ENCODE assay signal across 9 cellular contexts in genomic region chr4:102342404-102343074, GRCh38. TPM values are rescaled to one million over a fixed set of nuclear protein-coding genes. Genes with fewer than 3 reads are reported as not detected.
A peak's percentile ranks its signal among the peaks of the same experiment; 100 is the strongest.
DNase-seq lines count a peak whose midpoint lies in the region; ATAC-seq and TF ChIP-seq lines count a peak whose summit lies in the region.
"Had no signal": no experiment of that assay in that cellular context is flagged by ENCODE, and none has a peak within 500 bp of the region (broad histone marks: within the 10 kb centered on the region; RNA-seq: fewer than 3 reads in every experiment).

No MANE protein-coding gene starts in this region.

- intact Hi-C loops in Caco-2 (cut with micrococcal nuclease; ENCODE audit: unreplicated experiment) = loop anchor here (10.0 kb wide), 4 partner anchors 162 to 752 kb away; partner anchors contain the start of genes BDH2, NFKB1 and SLC9B1
- intact Hi-C loops in activated CD8-positive, alpha-beta T cell treated with anti-CD3 and anti-CD28 coated beads for 36 hours (cut with micrococcal nuclease) = loop anchor here (10.0 kb wide), 2 partner anchors 282 to 732 kb away; partner anchors contain the start of gene SLC9B2

- BruUV-seq in Caco-2 (replicated peaks; lab: Mats Ljungman, UMichigan) = no TSS peak

- POLR2A ChIA-PET in Caco-2 (lab: Charles Lee) = no interaction called here
- POLR2A ChIA-PET in activated CD8-positive, alpha-beta T cell treated with anti-CD3 and anti-CD28 coated beads for 36 hours (lab: Charles Lee) = interaction anchor here (2.0 kb wide), 1 partner anchor 20 kb away, joined by 5 read pairs; no protein-coding TSS in a partner anchor

- CTCF ChIA-PET in Caco-2 (lab: Charles Lee) = no interaction called here
- CTCF ChIA-PET in activated CD8-positive, alpha-beta T cell treated with anti-CD3 and anti-CD28 coated beads for 36 hours (lab: Charles Lee) = no interaction called here

- no peak for ATAC-seq in activated CD8-positive, alpha-beta T cell treated with anti-CD3 and anti-CD28 coated beads for 36 hours
- no peak for ATAC-seq in lung (ENCODE audit: insufficient read depth, low FRiP score)
- ATAC-seq in GM21447 (IDR thresholded peaks at IDR 0.05; ENCODE audit: unreplicated experiment) = no peak

- no peaks in the 10 kb centered on the region for H3K9me3 ChIP-seq in Caco-2
- H3K9me3 ChIP-seq in lung (ENCODE audit: control insufficient read depth in 2 of 2, insufficient read depth in 1 of 2, low read length in 1 of 2) = no peaks in the 10 kb centered on the region

- H3K4me3 Mint-ChIP-seq in Caco-2 (ENCODE audit: unreplicated experiment) = peak overlapping the region; percentile 47
- H3K4me3 Mint-ChIP-seq in activated CD8-positive, alpha-beta T cell treated with anti-CD3 and anti-CD28 coated beads for 36 hours = peak overlapping the region; percentile 81

- H3K27me3 ChIP-seq in Caco-2 (replicated peaks; ENCODE audit: control insufficient read depth, insufficient read depth, low read length) (no peaks in the 10 kb centered on the region), lung (ENCODE audit: control insufficient read depth, insufficient read depth) (no peaks in the 10 kb centered on the region)

- no peak overlapping the region for H3K4me3 ChIP-seq in Caco-2 (ENCODE audit: low read depth, low read length)
- peak overlapping the region; percentile 12 for H3K4me3 ChIP-seq in lung
- H3K4me3 ChIP-seq: GM23248 had no signal

- H3K27ac Mint-ChIP-seq in Caco-2 (ENCODE audit: unreplicated experiment) = no peak overlapping the region
- peak overlapping the region; percentile 10 for H3K27ac Mint-ChIP-seq in activated CD8-positive, alpha-beta T cell treated with anti-CD3 and anti-CD28 coated beads for 36 hours

- no peak overlapping the region for H3K27ac ChIP-seq in lung (ENCODE audit: low read depth in 1 of 2, low read length in 1 of 2)
- H3K27ac ChIP-seq: GM23248 had no signal

- 70 to 78% methylated on average over 3 of the region's 3 CpGs for WGBS in lung, 2 donors

- H3K4me1 ChIP-seq in Caco-2 (peaks cover 31% of the 10 kb centered on the region), lung (ENCODE audit: control insufficient read depth in 2 of 2, insufficient read depth in 2 of 2, low read length in 2 of 2) (peaks cover 0 to 3% of the 10 kb centered on the region in 2 donors)

- no peaks in the 10 kb centered on the region for H3K27me3 Mint-ChIP-seq in Caco-2 (ENCODE audit: insufficient read depth, unreplicated experiment)
- H3K27me3 Mint-ChIP-seq in activated CD8-positive, alpha-beta T cell treated with anti-CD3 and anti-CD28 coated beads for 36 hours = no peaks in the 10 kb centered on the region

- H3K9me3 Mint-ChIP-seq in Caco-2 (ENCODE audit: unreplicated experiment) = no peaks in the 10 kb centered on the region
- H3K9me3 Mint-ChIP-seq in activated CD8-positive, alpha-beta T cell treated with anti-CD3 and anti-CD28 coated beads for 36 hours = no peaks in the 10 kb centered on the region

- no peaks in the 10 kb centered on the region for H3K36me3 ChIP-seq in Caco-2 (ENCODE audit: control insufficient read depth, insufficient read depth, low read length)
- no peaks in the 10 kb centered on the region for H3K36me3 ChIP-seq in lung (ENCODE audit: control insufficient read depth in 2 of 2, insufficient read depth in 2 of 2, low read length in 2 of 2)

- DNase-seq in Caco-2 (no peak), HUDEP-2 (lab: John Stamatoyannopoulos, UW; ENCODE audit: unreplicated experiment in 76 of 76) (peak in 44 of 76 experiments; percentile 1 to 82 (median 48)), lung (ENCODE audit: low spot score) (no peak), NCI-H510A (lab: John Stamatoyannopoulos, UW) (no peak), AML-193 (lab: John Stamatoyannopoulos, UW) (no peak)
- DNase-seq in activated CD8-positive, alpha-beta T cell treated with anti-CD3 and anti-CD28 coated beads for 36 hours = no peak
- DNase-seq: effector CD8-positive, alpha-beta T cell; GM23248 had no signal

- H3K4me1 Mint-ChIP-seq in Caco-2 (ENCODE audit: low read depth, unreplicated experiment) = peaks cover 9% of the 10 kb centered on the region
- peaks cover 57% of the 10 kb centered on the region for H3K4me1 Mint-ChIP-seq in activated CD8-positive, alpha-beta T cell treated with anti-CD3 and anti-CD28 coated beads for 36 hours (ENCODE audit: low read depth)

- TF ChIP-seq CTCF in Caco-2 (IDR thresholded peaks at IDR 0.05; ENCODE audit: insufficient read depth in 1 of 2, low read depth in 1 of 2, low read length in 1 of 2, severe bottlenecking in 1 of 2, unreplicated experiment in 1 of 2) (no peak), lung (IDR thresholded peaks at IDR 0.05; ENCODE audit: control extremely low read depth, extremely low read depth) (no peak)
- TF ChIP-seq CTCF in activated CD8-positive, alpha-beta T cell treated with anti-CD3 and anti-CD28 coated beads for 36 hours (IDR thresholded peaks at IDR 0.05) = no peak

- peaks cover 4% of the 10 kb centered on the region for H3K36me3 Mint-ChIP-seq in Caco-2 (ENCODE audit: insufficient read depth, unreplicated experiment)
- H3K36me3 Mint-ChIP-seq in activated CD8-positive, alpha-beta T cell treated with anti-CD3 and anti-CD28 coated beads for 36 hours (ENCODE audit: low read depth) = peaks cover 42% of the 10 kb centered on the region

RNA-seq across cellular contexts. Expression of gene SLC39A8, which starts 2.7 kb away (rescaled TPM):
- total RNA-seq in Caco-2 (2022) = 14.1 and 15.5 TPM in 2 replicates
- total RNA-seq in activated CD8-positive, alpha-beta T cell treated with anti-CD3 and anti-CD28 coated beads for 36 hours = 10 to 100 TPM; 60.2 to 61.6 TPM
- 100 to 1,000 TPM; 184 to 285 TPM for total RNA-seq in lung
- 100 to 1,000 TPM; 179 to 314 TPM for polyA plus RNA-seq in lung

Comparison
In these comparisons a context has a peak if more than half of its experiments do, and no peak if none do; other contexts are left out.
1. DNase-seq: peak in HUDEP-2 (44 of 76); none in Caco-2 (0 of 2), activated CD8-positive, alpha-beta T cell treated with anti-CD3 and anti-CD28 coated beads for 36 hours (single experiment), lung (single experiment), NCI-H510A (single experiment) and AML-193 (0 of 2).